12 cellular contexts compared by ENCODE assay signal in the genomic region with DNA sequence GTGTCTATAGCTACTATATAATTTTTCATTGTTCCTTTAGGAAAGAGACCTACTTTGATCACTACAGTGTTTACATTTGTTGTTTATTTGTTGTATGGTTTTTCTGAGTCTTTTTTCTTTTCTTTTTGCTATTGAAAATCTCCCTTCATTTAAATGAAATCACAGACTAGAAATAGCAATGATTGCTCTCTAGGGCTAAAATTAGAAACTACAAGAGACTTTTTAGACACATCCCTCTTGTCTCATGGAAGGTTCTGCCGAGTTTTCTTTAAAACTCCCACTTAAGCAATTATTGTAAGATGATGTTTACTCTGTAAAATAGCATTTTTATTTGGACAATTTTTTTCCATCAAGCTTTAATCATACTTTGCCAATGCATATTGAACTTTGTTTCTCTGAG.
A peak's percentile ranks its signal among the peaks of the same experiment; 100 is the strongest.
DNase-seq lines count a peak whose midpoint lies in the region; ATAC-seq and TF ChIP-seq lines count a peak whose summit lies in the region.
"Had no signal": no experiment of that assay in that cellular context is flagged by ENCODE, and none has a peak within 500 bp of the region (broad histone marks: within the 10 kb centered on the region; RNA-seq: fewer than 3 reads in every experiment).

No MANE protein-coding gene starts in this region.

- H3K36me3 ChIP-seq in A673 (ENCODE audit: insufficient read depth, low read length, poor library complexity, severe bottlenecking) (no peaks in the 10 kb centered on the region), PC-3 (ENCODE audit: low read depth, low read length) (no peaks in the 10 kb centered on the region), trophoblast cell (ENCODE audit: control insufficient read depth in 1 of 2, insufficient read depth in 2 of 2, low read length in 2 of 2) (no peaks in the 10 kb centered on the region), mucosa of descending colon (ENCODE audit: low read depth) (no peaks in the 10 kb centered on the region)

- H3K9me3 ChIP-seq in A673 (ENCODE audit: low read depth, low read length, poor library complexity, severe bottlenecking) (no peaks in the 10 kb centered on the region), PC-3 (ENCODE audit: low read length) (no peaks in the 10 kb centered on the region), trophoblast cell (ENCODE audit: insufficient read depth, low read depth, low read length) (no peaks in the 10 kb centered on the region), mucosa of descending colon (no peaks in the 10 kb centered on the region)

- no peak overlapping the region for H4K91ac ChIP-seq in trophoblast cell (ENCODE audit: low read depth, low read length)

- POLR2A ChIA-PET in A673 (lab: Charles Lee; ENCODE audit: low non-redundant PET): no interaction called here
- POLR2A ChIA-PET in PC-3 (lab: Charles Lee; ENCODE audit: unreplicated experiment): interaction anchor here (0.6 to 0.8 kb wide), 2 partner anchors 42 to 48 kb away, joined by 3 to 4 read pairs; no protein-coding TSS in a partner anchor

- H2AK5ac ChIP-seq in trophoblast cell (ENCODE audit: low read length): no peak overlapping the region

- no peak overlapping the region for H2AFZ ChIP-seq in PC-3 (ENCODE audit: low read length)
- H2AFZ ChIP-seq in trophoblast cell (ENCODE audit: insufficient read depth, low read length, poor library complexity): no peak overlapping the region

- H3K27me3 ChIP-seq in A673 (replicated peaks; ENCODE audit: insufficient read depth, low read depth, low read length, poor library complexity) (no peaks in the 10 kb centered on the region), PC-3 (ENCODE audit: low read length) (no peaks in the 10 kb centered on the region), trophoblast cell (ENCODE audit: insufficient read depth, low read length) (no peaks in the 10 kb centered on the region)

- no peaks in the 10 kb centered on the region for H3K9me2 ChIP-seq in PC-3 (replicated peaks; ENCODE audit: low read length)

- H2BK120ac ChIP-seq in trophoblast cell (ENCODE audit: insufficient read depth, low read length, poor library complexity): no peak overlapping the region

- H2BK5ac ChIP-seq in trophoblast cell (ENCODE audit: low read depth, low read length, poor library complexity): no peak overlapping the region

- H3K4ac ChIP-seq in trophoblast cell (ENCODE audit: low read depth, low read length): no peak overlapping the region

- no peak overlapping the region for H3K23ac ChIP-seq in trophoblast cell (ENCODE audit: low read length)

- H3F3A ChIP-seq in PC-3 (ENCODE audit: low read length, unreplicated experiment): no peaks in the 10 kb centered on the region

- H3K79me1 ChIP-seq in trophoblast cell (ENCODE audit: low read length): peaks cover 40% of the 10 kb centered on the region

- TF ChIP-seq CTCF in A673 (conservative IDR thresholded peaks at IDR 0.05; ENCODE audit: low read depth, low read length) (no peak), PC-3 (conservative IDR thresholded peaks at IDR 0.05; ENCODE audit: low read depth, low read length) (no peak), fibroblast of villous mesenchyme (IDR thresholded peaks at IDR 0.05; ENCODE audit: insufficient read depth, low read depth, low read length) (no peak), GM20000 (IDR thresholded peaks at IDR 0.05; ENCODE audit: extremely low read depth, missing control alignments) (no peak), mucosa of descending colon (IDR thresholded peaks at IDR 0.05) (no peak)

- no peak for ATAC-seq in PC-3
- ATAC-seq in HG03097 (IDR thresholded peaks at IDR 0.05; ENCODE audit: low FRiP score, unreplicated experiment): no peak
- ATAC-seq in mucosa of descending colon: no peak
- ATAC-seq: naive thymus-derived CD4-positive, alpha-beta T cell had no signal

- CTCF ChIA-PET in A673 (lab: Charles Lee) (no interaction called here), PC-3 (lab: Charles Lee) (interaction anchor here (1.0 kb wide), 1 partner anchor 15 kb away, joined by 3 read pairs; no protein-coding TSS in a partner anchor)

- H3K4me3 ChIP-seq in A673 (ENCODE audit: low read depth, low read length, poor library complexity, severe bottlenecking): peak overlapping the region; percentile 68
- peak overlapping the region; percentile 93 for H3K4me3 ChIP-seq in PC-3 (ENCODE audit: low read length)
- peak overlapping the region; percentile 80 for H3K4me3 ChIP-seq in fibroblast of villous mesenchyme (ENCODE audit: low read depth, low read length)
- H3K4me3 ChIP-seq in trophoblast cell (ENCODE audit: low read depth, low read length): no peak overlapping the region
- H3K4me3 ChIP-seq in mucosa of descending colon: no peak overlapping the region

- H3K4me1 ChIP-seq in A673 (ENCODE audit: insufficient read depth, low read length, poor library complexity, severe bottlenecking) (peaks cover 62% of the 10 kb centered on the region), PC-3 (ENCODE audit: insufficient read depth, low read length) (peaks cover 60% of the 10 kb centered on the region), trophoblast cell (ENCODE audit: control insufficient read depth in 1 of 2, insufficient read depth in 2 of 2, low read length in 2 of 2) (peaks cover 20 to 28% of the 10 kb centered on the region in 2 experiments), mucosa of descending colon (ENCODE audit: low read depth) (no peaks in the 10 kb centered on the region)

- H4K12ac ChIP-seq in trophoblast cell (ENCODE audit: low read depth, low read length): no peak overlapping the region

- H3K79me2 ChIP-seq in PC-3 (ENCODE audit: low read length) (peaks cover 66% of the 10 kb centered on the region), trophoblast cell (ENCODE audit: control insufficient read depth, insufficient read depth, low read length, poor library complexity) (peaks cover 21% of the 10 kb centered on the region)

- H3K9ac ChIP-seq in PC-3 (ENCODE audit: low read length) (peak overlapping the region; percentile 95), trophoblast cell (ENCODE audit: low read length) (no peak overlapping the region)

- H3K27ac ChIP-seq in A673 (ENCODE audit: low read depth, low read length, poor library complexity, severe bottlenecking) (no peak overlapping the region), PC-3 (ENCODE audit: low read length) (peak overlapping the region; percentile 95), trophoblast cell (ENCODE audit: low read depth, low read length) (no peak overlapping the region)

- H3K4me2 ChIP-seq in PC-3 (ENCODE audit: low read length): peak overlapping the region; percentile 98
- peak overlapping the region; percentile 77 for H3K4me2 ChIP-seq in trophoblast cell (ENCODE audit: low read length)

- intact Hi-C loops in A673 (cut with micrococcal nuclease; ENCODE audit: unreplicated experiment) (no loop called here), PC-3 (cut with micrococcal nuclease) (loop anchor here (2.0 to 10.0 kb wide), 4 partner anchors 61 to 451 kb away; no protein-coding TSS in a partner anchor), mucosa of descending colon (cut with DNase I, micrococcal nuclease) (no loop called here)

- no peaks in the 10 kb centered on the region; the same call in 1 of the 2 replicates for H4K20me1 ChIP-seq in PC-3 (ENCODE audit: low read length)

- DNase-seq in A673 (ENCODE audit: low spot score) (no peak), PC-3 (no peak), fibroblast of villous mesenchyme (ENCODE audit: low read depth) (no peak), trophoblast cell (no peak), ecto neural progenitor cell (ENCODE audit: low spot score) (no peak), GM20000 (ENCODE audit: low spot score) (no peak), mucosa of descending colon (no peak)
- DNase-seq: activated naive CD4-positive, alpha-beta T cell treated with anti-CD3 and anti-CD28 coated beads, Interleukin-2, amount 10 ng/mL, durations not matched to agents 7 days and 5 days; AML-193; cortex of kidney; naive thymus-derived CD4-positive, alpha-beta T cell had no signal

- no peak overlapping the region for H3K18ac ChIP-seq in trophoblast cell (ENCODE audit: low read length)

- BruUV-seq in A673 (replicated peaks; lab: Mats Ljungman, UMichigan) (no TSS peak), PC-3 (replicated peaks; lab: Mats Ljungman, UMichigan) (no TSS peak)

- H2BK12ac ChIP-seq in trophoblast cell (ENCODE audit: low read length): no peak overlapping the region

- no peak overlapping the region for H4K8ac ChIP-seq in trophoblast cell (ENCODE audit: low read depth, low read length)

- H3K14ac ChIP-seq in trophoblast cell (ENCODE audit: low read length): no peak overlapping the region

- WGBS in trophoblast cell (ENCODE audit: extremely low coverage, insufficient coverage, insufficient read length): no CpG with 5 or more reads among the region's 1 CpG

Comparison
In these comparisons a context has a peak if more than half of its experiments do, and no peak if none do; other contexts are left out.
1. H3K4me3 ChIP-seq: peak in A673 (single experiment), PC-3 (single experiment) and fibroblast of villous mesenchyme (single experiment); none in trophoblast cell (single experiment) and mucosa of descending colon (single experiment).